23 cellular contexts compared by ENCODE assay signal in the genomic region with DNA sequence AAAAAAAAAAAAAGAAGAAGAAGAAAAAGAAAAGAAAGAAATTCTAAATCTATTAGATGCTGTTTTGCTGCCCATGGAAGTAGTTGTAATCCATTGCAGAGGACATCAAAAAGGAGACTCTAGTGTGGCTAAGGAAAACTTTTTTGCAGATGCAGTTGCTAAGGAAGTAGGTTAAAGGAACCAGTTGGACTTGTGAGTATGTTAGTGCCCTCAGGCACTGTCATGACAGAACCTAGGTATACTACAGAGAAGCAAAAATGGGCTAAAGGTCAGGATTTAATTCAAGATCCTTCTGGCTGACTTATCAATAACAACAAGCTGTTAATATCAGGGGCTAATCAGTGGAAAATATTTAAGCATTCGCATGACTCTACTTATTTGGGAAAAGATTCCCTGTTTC.
"Had no signal": no experiment of that assay in that cellular context is flagged by ENCODE, and none has a peak within 500 bp of the region (broad histone marks: within the 10 kb centered on the region; RNA-seq: fewer than 3 reads in every experiment).

No MANE protein-coding gene starts in this region.

- FAIRE-seq: RCC 7860 had no signal

- H3K27me3 ChIP-seq: SJSA1 had no signal

- H3K4me3 ChIP-seq: SJSA1, SK-N-MC had no signal

- H3K36me3 ChIP-seq: SJSA1 had no signal

- H3K9me3 ChIP-seq: SJSA1 had no signal

- H3K4me1 ChIP-seq: SJSA1 had no signal

- H3K27ac ChIP-seq: SJSA1, SK-N-MC had no signal

- DNase-seq: KBM-7; NCI-H1092; NCI-H1105 treated with DMSO at 0.1 percent for 48 hours; NCI-H1417 treated with DMSO at 0.1 percent for 48 hours; NCI-H146; NCI-H1694 treated with DMSO at 0.1 percent for 48 hours; NCI-H2029; NCI-H2081 treated with DMSO at 0.1 percent for 48 hours; NCI-H2171; NCI-H226; NCI-H446; NCI-H510A; NCI-H524 treated with DMSO at 0.1 percent for 48 hours; NCI-H69; NCI-H774; NK-92 treated with Interleukin-12 subunit alpha and Interleukin-12 subunit beta, amount 100 ng/mL, for 24 hours; OCI-M1; Right ventricle myocardium superior; RPMI8226; SIG-M5 had no signal
